ENCODE assay signal across 8 cellular contexts in the genomic region with DNA sequence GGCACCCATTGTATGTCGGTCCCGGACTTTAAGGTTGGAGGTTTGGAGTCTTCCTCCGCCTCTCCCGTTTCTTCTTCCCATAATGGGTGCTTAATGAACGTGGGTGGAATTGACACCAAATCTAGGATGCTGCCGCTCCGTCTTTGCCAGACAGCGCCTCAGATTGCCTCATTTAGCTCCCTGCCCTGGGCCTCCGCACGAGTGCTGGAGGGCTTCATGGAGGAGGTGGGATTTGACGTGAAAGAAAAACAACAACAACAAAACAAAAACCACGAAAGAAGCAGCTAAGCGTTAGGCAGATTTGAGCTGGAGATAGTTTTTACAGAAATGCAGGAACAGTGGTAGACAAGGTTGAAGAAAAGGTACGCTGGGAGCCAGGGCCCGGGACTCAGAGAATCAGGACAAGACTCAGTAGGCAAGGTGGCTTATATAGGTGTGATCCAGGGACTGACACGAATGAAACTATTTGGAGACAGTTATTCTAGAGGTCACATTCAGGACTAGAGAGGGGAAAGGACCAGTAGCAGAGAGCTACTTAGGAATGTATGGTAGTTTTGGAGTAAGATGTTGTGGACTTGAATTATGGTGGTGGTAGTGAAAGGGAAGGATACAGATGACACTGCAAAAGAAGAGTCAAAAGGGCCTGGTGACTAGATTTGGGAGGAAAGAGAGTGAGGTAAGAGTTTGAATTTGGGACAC. TPM values are rescaled to one million over a fixed set of nuclear protein-coding genes. Genes with fewer than 3 reads are reported as not detected.
DNase-seq lines count a peak whose midpoint lies in the region; ATAC-seq and TF ChIP-seq lines count a peak whose summit lies in the region.

No MANE protein-coding gene starts in this region.

- H3K4me1 Mint-ChIP-seq in T-cell: peaks cover 41 to 47% (median 47%) of the 10 kb centered on the region in 3 donors

- no peaks in the 10 kb centered on the region for H3K27me3 ChIP-seq in HAP-1 (ENCODE audit: low read depth)

- in situ Hi-C loops in HAP-1 (cut with MboI; ENCODE audit: low sequenced_read_pairs): no loop called here

- POLR2A ChIA-PET in T-cell (lab: Charles Lee): no interaction called here

- peaks cover 12% of the 10 kb centered on the region for H3K4me1 ChIP-seq in HAP-1

- ATAC-seq in T-cell (replicated peaks in 1 of 4) (peak; percentile 5 to 9 (median 7)), left cardiac atrium (peak; percentile 6 to 16)

- peak overlapping the region; percentile 83 for H3K4me3 ChIP-seq in GM12875 (ENCODE audit: low read depth, low read length)
- H3K4me3 ChIP-seq in HAP-1: peak overlapping the region; percentile 86
- H3K4me3 ChIP-seq in skin epidermis: peak overlapping the region; percentile 60 to 89 (median 79)

- peaks cover 4% of the 10 kb centered on the region for H3K36me3 Mint-ChIP-seq in T-cell

- CTCF ChIA-PET in T-cell (lab: Charles Lee): interaction anchor here (1.3 to 1.8 kb wide), 4 partner anchors 16 to 90 kb away, joined by 3 to 7 read pairs (median 6); no protein-coding TSS in a partner anchor

- no peaks in the 10 kb centered on the region for H3K36me3 ChIP-seq in HAP-1 (replicated peaks)

- H3K9me3 ChIP-seq in HAP-1: no peaks in the 10 kb centered on the region

- H3K4me3 Mint-ChIP-seq in T-cell: peak overlapping the region; percentile 98 to 99 (median 99)

- DNase-seq in HAP-1 (ENCODE audit: low spot score in 2 of 2): no peak
- no peak for DNase-seq in T-cell
- no peak for DNase-seq in left cardiac atrium
- DNase-seq in HUDEP-2 (lab: John Stamatoyannopoulos, UW; ENCODE audit: unreplicated experiment in 76 of 76): no peak
- DNase-seq in central memory CD4-positive, alpha-beta T cell: no peak
- no peak for DNase-seq in NCI-H1417 (lab: John Stamatoyannopoulos, UW)

- TF ChIP-seq CTCF in GM12875 (IDR thresholded peaks at IDR 0.05; ENCODE audit: borderline replicate concordance, insufficient read depth, low read depth, low read length): no peak

- intact Hi-C loops in left cardiac atrium (cut with DNase I): no loop called here

- peak overlapping the region; percentile 97 for H3K27ac Mint-ChIP-seq in T-cell

- peak overlapping the region in 20 of 21 experiments; percentile 87 to 99 (median 94) for H3K27ac ChIP-seq in skin epidermis

- H3K27me3 Mint-ChIP-seq in T-cell: no peaks in the 10 kb centered on the region

- H3K9me3 Mint-ChIP-seq in T-cell: peaks cover 0 to 3% (median 0%) of the 10 kb centered on the region in 3 donors

RNA-seq across cellular contexts. Expression of a gene that starts 0.6 kb away (rescaled TPM):
- total RNA-seq in T-cell (1 to 10 TPM; 1.8 to 8.2 (median 7.5) TPM), left cardiac atrium (1 to 10 TPM; 3.0 to 4.2 TPM)

RNA-seq across cellular contexts. Expression of a gene that starts 6.6 kb away (rescaled TPM):
- total RNA-seq in T-cell (10 to 100 TPM; 11.8 to 29.2 (median 25.5) TPM), left cardiac atrium (10 to 100 TPM; 11.7 to 13.8 TPM)

RNA-seq across cellular contexts. Expression of a gene that starts 41.1 kb away (rescaled TPM):
- 1 to 10 TPM; 2.7 to 6.0 (median 4.1) TPM for total RNA-seq in T-cell
- total RNA-seq in left cardiac atrium: 1 to 10 TPM; 2.8 to 2.9 TPM

RNA-seq across cellular contexts. Expression of a gene that starts 44.6 kb away (rescaled TPM):
- total RNA-seq in T-cell (10 to 100 TPM; 32.3 to 58.3 (median 57.0) TPM), left cardiac atrium (10 to 100 TPM; 56.0 to 56.5 TPM)
